ENCODE assay signal across 2 cellular contexts in genomic region chr12:76499136-76499535, GRCh38.
DNase-seq lines count a peak whose midpoint lies in the region; ATAC-seq, FAIRE-seq and TF ChIP-seq lines count a peak whose summit lies in the region.
"Not testable (repeated sequence)": the region's sequence is repeated elsewhere in the genome, so short reads cannot be mapped to it uniquely, and the experiment has no call there.

No MANE protein-coding gene starts in this region.

- H3K4me1 ChIP-seq in K562 (replicated peaks in 1 of 2; ENCODE audit: control insufficient read depth in 2 of 2, insufficient read depth in 2 of 2, low read length in 2 of 2), result not testable (repeated sequence)

- H3K79me2 ChIP-seq in K562 (ENCODE audit: control insufficient read depth, insufficient read depth, low read length), result not testable (repeated sequence)

- not testable (repeated sequence) for H3K9me3 ChIP-seq in T-helper 17 cell (ENCODE audit: control insufficient read depth, low read length, poor library complexity, severe bottlenecking); K562 (replicated peaks; ENCODE audit: control insufficient read depth, insufficient read depth, low read depth, low read length)

- BruUV-seq in K562 (replicated peaks; lab: Mats Ljungman, UMichigan), result not testable (repeated sequence)

- not testable (repeated sequence) for H3K27me3 ChIP-seq in K562 (ENCODE audit: control insufficient read depth in 2 of 2, insufficient read depth in 2 of 2, low read length in 2 of 2)

- not testable (repeated sequence) for H4K20me1 ChIP-seq in K562 (replicated peaks; ENCODE audit: control insufficient read depth, insufficient read depth, low read length)

- H3K4me2 ChIP-seq in K562 (ENCODE audit: insufficient read depth, low read length), result not testable (repeated sequence)

- TF ChIP-seq POLR2A in K562 (conservative IDR thresholded peaks at IDR 0.05), result not testable (repeated sequence)

- H3K27ac Mint-ChIP-seq in T-helper 17 cell, result peak overlapping the region; percentile 4

- peaks cover 10% of the 10 kb centered on the region for H3K36me3 Mint-ChIP-seq in T-helper 17 cell (ENCODE audit: low read depth)

- H3K36me3 ChIP-seq in K562 (ENCODE audit: control insufficient read depth, insufficient read depth, low read length), result not testable (repeated sequence)

- 100% methylated on average over 4 of the region's 4 CpGs for WGBS in K562 (ENCODE audit: insufficient coverage, low coverage, missing lambda C conversion rate)

- intact Hi-C loops in K562 (cut with micrococcal nuclease), result not testable (repeated sequence)

- not testable (repeated sequence) for TF ChIP-seq EP300 in K562 (IDR thresholded peaks at IDR 0.05; ENCODE audit: low read length)

- not testable (repeated sequence) for H2AFZ ChIP-seq in K562 (ENCODE audit: low read depth, low read length)

- H3K9ac ChIP-seq in K562 (ENCODE audit: insufficient read depth in 1 of 2, low read depth in 2 of 2, low read length in 2 of 2), result not testable (repeated sequence)

- H3K4me3 Mint-ChIP-seq in T-helper 17 cell, result not testable (repeated sequence)

- H3K27me3 Mint-ChIP-seq in T-helper 17 cell, result not testable (repeated sequence)

- POLR2A ChIA-PET in K562 (lab: Yijun Ruan, JAX), result interaction anchor here (0.7 kb wide), 1 partner anchor 12 kb away, joined by 4 read pairs; no protein-coding TSS in a partner anchor

- TF ChIP-seq CTCF in K562 (IDR thresholded peaks at IDR 0.05 in 2 of 3, conservative IDR thresholded peaks at IDR 0.05 in 1 of 3; ENCODE audit: insufficient read depth in 2 of 3, low read depth in 1 of 3, low read length in 3 of 3), result not testable (repeated sequence)

- peaks cover 12% of the 10 kb centered on the region for H3K4me1 Mint-ChIP-seq in T-helper 17 cell

- in situ Hi-C loops in K562 (cut with MboI), result not testable (repeated sequence)

- H3K4me3 ChIP-seq in K562, result not testable (repeated sequence)

- not testable (repeated sequence) for DNase-seq in T-helper 17 cell; K562 (ENCODE audit: extremely low read depth in 1 of 4, low spot score in 3 of 4)

- H3K27ac ChIP-seq in K562 (ENCODE audit: extremely low read depth, low read depth, low read length), result not testable (repeated sequence)

- TF ChIP-seq RAD21 in K562 (CRISPR knock-in tag; conservative IDR thresholded peaks at IDR 0.05 in 1 of 2, IDR thresholded peaks at IDR 0.05 in 1 of 2), result not testable (repeated sequence)

- not testable (repeated sequence) for ATAC-seq in T-helper 17 cell, K562

- not testable (repeated sequence) for FAIRE-seq in K562 (lab: Jason Lieb, UNC)

- H3K9me1 ChIP-seq in K562 (ENCODE audit: control insufficient read depth, insufficient read depth, low read length), result not testable (repeated sequence)

- CTCF ChIA-PET in K562 (lab: Yijun Ruan, JAX; ENCODE audit: low intra/inter-chr PET ratio), result not testable (repeated sequence)

TF ChIP-seq in K562, 482 proteins besides CTCF, POLR2A, EP300 and RAD21:
- peak; percentile 71; the same call in 1 of the 2 replicates for TF ChIP-seq ZBTB2 (IDR thresholded peaks at IDR 0.05)
- peak; percentile 98 for TF ChIP-seq DACH1 (IDR thresholded peaks at IDR 0.05; ENCODE audit: partially characterized antibody)
- peak; percentile 58 for TF ChIP-seq GATA2 (CRISPR knock-in tag; IDR thresholded peaks at IDR 0.05)
- peak; percentile 74; the same call in 1 of the 2 replicates for TF ChIP-seq GATAD2B (IDR thresholded peaks at IDR 0.05; ENCODE audit: borderline replicate concordance)
- peak; percentile 7; the same call in 1 of the 2 replicates for TF ChIP-seq BCOR (IDR thresholded peaks at IDR 0.05)
TF ChIP-seq in K562: peak in this region for 5; not testable (repeated sequence) for 477.
